Comparison of ENCODE assay signal across 11 cellular contexts in the genomic region with DNA sequence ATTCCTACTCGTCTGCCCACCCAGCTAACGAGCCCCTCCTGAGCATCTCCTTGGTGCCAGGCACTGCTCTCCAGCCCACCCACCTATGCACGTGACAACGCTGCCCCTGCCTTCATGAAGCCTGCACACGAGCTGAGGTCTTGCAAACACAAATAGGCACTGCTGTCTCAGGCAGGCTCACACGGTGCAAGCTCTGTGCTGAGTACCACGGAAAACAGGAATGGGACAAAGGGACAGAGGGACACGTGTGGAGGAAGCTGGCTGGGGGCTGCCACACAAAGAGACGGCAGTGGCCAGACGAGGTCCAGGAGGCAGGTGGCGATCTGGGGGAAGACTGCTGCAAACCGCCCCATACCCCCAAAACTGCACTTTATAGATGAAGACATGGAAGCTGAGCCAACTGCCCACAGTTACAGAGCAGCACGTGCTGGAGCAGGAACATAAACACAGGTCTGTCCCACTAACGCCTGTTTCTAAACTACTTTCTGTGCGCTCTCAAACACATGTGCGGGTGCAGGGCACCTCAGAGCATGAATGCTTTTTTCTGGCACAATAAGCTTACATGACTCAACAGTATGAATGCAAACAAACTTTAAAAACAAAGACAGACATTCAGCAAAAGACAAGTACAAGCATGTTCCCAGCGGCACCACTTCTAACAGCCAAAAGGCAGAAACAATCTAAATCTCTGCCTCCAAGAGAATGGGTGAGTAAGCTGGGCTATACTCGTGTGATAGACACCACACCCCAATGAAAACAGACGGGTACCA.
DNase-seq lines count a peak whose midpoint lies in the region; ATAC-seq and TF ChIP-seq lines count a peak whose summit lies in the region.
"Had no signal": no experiment of that assay in that cellular context is flagged by ENCODE, and none has a peak within 500 bp of the region (broad histone marks: within the 10 kb centered on the region; RNA-seq: fewer than 3 reads in every experiment).

No MANE protein-coding gene starts in this region.

- H3K36me3 Mint-ChIP-seq in WTC11 = peaks cover 72% of the 10 kb centered on the region

- POLR2A ChIA-PET in WTC11 (lab: Charles Lee) = no interaction called here

- no peaks in the 10 kb centered on the region for H3K4me1 ChIP-seq in upper lobe of left lung

- H3K27ac ChIP-seq in upper lobe of left lung = no peak overlapping the region

- H3K36me3 ChIP-seq in upper lobe of left lung = peaks cover 7 to 87% (median 43%) of the 10 kb centered on the region in 4 donors

- 0 out of 2 replicates have a peak, but pooled peaks cover 4% of the 10 kb centered on the region for H3K4me1 Mint-ChIP-seq in WTC11
- H3K4me1 Mint-ChIP-seq: mesothelial cell of epicardium had no signal

- H3K9me3 ChIP-seq in upper lobe of left lung = peaks cover 11 to 13% (median 12%) of the 10 kb centered on the region in 4 donors

- no peaks in the 10 kb centered on the region for H3K27me3 Mint-ChIP-seq in WTC11 (ENCODE audit: low read depth)

- no peak for TF ChIP-seq EP300 in upper lobe of left lung (IDR thresholded peaks at IDR 0.05)

- ATAC-seq in WTC11 (no peak), upper lobe of left lung (ENCODE audit: low FRiP score in 2 of 2) (no peak), HG03039 (IDR thresholded peaks at IDR 0.05; ENCODE audit: unreplicated experiment) (no peak)

- no peak for TF ChIP-seq CTCF in WTC11 (IDR thresholded peaks at IDR 0.05)
- TF ChIP-seq CTCF in fibroblast of mammary gland (conservative IDR thresholded peaks at IDR 0.05; ENCODE audit: control insufficient read depth, insufficient read depth, low read depth, low read length) = no peak
- TF ChIP-seq CTCF in upper lobe of left lung (IDR thresholded peaks at IDR 0.05) = no peak

- H3K4me3 Mint-ChIP-seq in WTC11 = no peak overlapping the region
- H3K4me3 Mint-ChIP-seq: activated T-helper 1 cell treated with anti-CD3 and anti-CD28 coated beads, Interleukin-12 subunit alpha, Interleukin-12 subunit beta, Interleukin-2, Interleukin-4 antibody, amounts not matched to agents 30 ng/mL and 10 ng/mL and 1 ng/mL, durations not matched to agents 14 hours and 24 hours and 36 hours; mesothelial cell of epicardium had no signal

- H3K9me3 Mint-ChIP-seq in WTC11 = peaks cover 20% of the 10 kb centered on the region

- no peak overlapping the region for H3K4me3 ChIP-seq in fibroblast of mammary gland (ENCODE audit: control insufficient read depth, low read depth, low read length)
- H3K4me3 ChIP-seq in upper lobe of left lung = no peak overlapping the region

- H3K27ac Mint-ChIP-seq in WTC11 = peak overlapping the region; percentile 58
- H3K27ac Mint-ChIP-seq: activated T-helper 1 cell treated with anti-CD3 and anti-CD28 coated beads, Interleukin-12 subunit alpha, Interleukin-12 subunit beta, Interleukin-2, Interleukin-4 antibody, amounts not matched to agents 30 ng/mL and 10 ng/mL and 1 ng/mL, durations not matched to agents 14 hours and 24 hours and 36 hours; mesothelial cell of epicardium had no signal

- 91 to 92% methylated on average over 17 to 19 of the region's 19 CpGs for WGBS in upper lobe of left lung, 2 donors

- no peak for TF ChIP-seq POLR2A in upper lobe of left lung (IDR thresholded peaks at IDR 0.05)

- H3K27me3 ChIP-seq in upper lobe of left lung = no peaks in the 10 kb centered on the region

- CTCF ChIA-PET in WTC11 (lab: Charles Lee) = no interaction called here

- DNase-seq in HCEC 1CT = peak; percentile 13
- DNase-seq in WTC11 (ENCODE audit: low spot score) = no peak
- DNase-seq in fibroblast of mammary gland (ENCODE audit: low read depth) = peak; percentile 81
- peak; percentile 38 for DNase-seq in renal cortical epithelial cell (ENCODE audit: low read depth)
- no peak for DNase-seq in upper lobe of left lung
- DNase-seq in NCI-H1048 (lab: John Stamatoyannopoulos, UW) = no peak
- no peak for DNase-seq in SIG-M5 (lab: John Stamatoyannopoulos, UW)
- DNase-seq: activated CD4-positive, CD25-positive, alpha-beta regulatory T cell had no signal

TF ChIP-seq in WTC11, 78 proteins besides CTCF, POLR2A, EP300 and RAD21:
- TF ChIP-seq PRRX2 (CRISPR knock-in tag; IDR thresholded peaks at IDR 0.05) = no peak
- no peak for TF ChIP-seq ETV6 (CRISPR knock-in tag; IDR thresholded peaks at IDR 0.05)

Comparison
In these comparisons a context has a peak if more than half of its experiments do, and no peak if none do; other contexts are left out.
1. DNase-seq: peak in HCEC 1CT (single experiment), fibroblast of mammary gland (single experiment) and renal cortical epithelial cell (single experiment); none in WTC11 (single experiment), upper lobe of left lung (0 of 2), NCI-H1048 (single experiment) and SIG-M5 (single experiment).